Comparison of ENCODE assay signal across 33 cellular contexts in the genomic region with DNA sequence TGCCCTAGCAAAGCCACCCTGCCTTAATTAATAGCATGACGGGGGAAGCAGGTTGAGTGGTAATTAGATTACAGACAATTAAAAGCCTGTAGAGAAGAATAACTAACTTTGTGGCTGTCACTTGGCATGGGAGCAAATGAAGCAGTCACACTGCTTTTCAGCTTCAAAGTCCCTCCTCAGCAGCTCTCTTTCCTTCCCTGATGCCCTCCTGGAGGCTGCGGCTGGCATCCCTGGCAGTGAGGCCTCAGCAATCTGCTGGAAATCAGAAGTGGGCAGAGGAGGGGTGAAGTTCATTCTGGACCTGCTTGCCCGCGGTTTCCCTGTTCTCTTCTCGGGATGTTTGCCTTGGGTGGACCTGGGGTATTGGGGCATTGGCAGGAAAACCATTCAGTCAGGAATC. TPM values are rescaled to one million over a fixed set of nuclear protein-coding genes. Genes with fewer than 3 reads are reported as not detected.
"Had no signal": no experiment of that assay in that cellular context is flagged by ENCODE, and none has a peak within 500 bp of the region (broad histone marks: within the 10 kb centered on the region; RNA-seq: fewer than 3 reads in every experiment).

No MANE protein-coding gene starts in this region.

- H3K4me3 ChIP-seq: ascending aorta, cardiac muscle cell had no signal

- H3K9me3 ChIP-seq: ascending aorta had no signal

- H3K27me3 ChIP-seq: ascending aorta had no signal

- H3K36me3 ChIP-seq: ascending aorta, cardiac muscle cell, WERI-Rb-1 had no signal

- ATAC-seq: activated CD4-positive, alpha-beta T cell treated with anti-CD3 and anti-CD28 coated beads for 36 hours; activated CD4-positive, CD25-positive, alpha-beta regulatory T cell treated with anti-CD3 and anti-CD28 coated beads, Interleukin-2, amount 50 U/mL, for 24 hours; activated CD8-positive, alpha-beta memory T cell treated with anti-CD3 and anti-CD28 coated beads, Interleukin-2, amount 10 ng/mL, durations not matched to agents 7 days and 5 days; activated CD8-positive, alpha-beta T cell treated with anti-CD3 and anti-CD28 coated beads, Interleukin-2, amount 10 ng/mL, durations not matched to agents 7 days and 5 days; activated naive CD8-positive, alpha-beta T cell treated with anti-CD3 and anti-CD28 coated beads, Interleukin-2, amount 50 U/mL, for 24 hours; WTC11 had no signal

- H3K4me1 ChIP-seq: ascending aorta had no signal

- DNase-seq: activated CD4-positive, alpha-beta memory T cell treated with anti-CD3 and anti-CD28 coated beads, Interleukin-2, amount 10 ng/mL, durations not matched to agents 7 days and 5 days; activated CD4-positive, alpha-beta T cell treated with anti-CD3 and anti-CD28 coated beads for 1 hour; activated CD4-positive, alpha-beta T cell treated with anti-CD3 and anti-CD28 coated beads for 36 hours; activated CD4-positive, alpha-beta T cell treated with anti-CD3 and anti-CD28 coated beads for 48 hours; activated CD4-positive, alpha-beta T cell treated with anti-CD3 and anti-CD28 coated beads, Interleukin-2, amount 10 ng/mL, durations not matched to agents 7 days and 5 days; activated CD4-positive, alpha-beta T cell treated with anti-CD3 and anti-CD28 coated beads, Interleukin-2, amount 50 U/mL, for 48 hours; activated CD4-positive, CD25-positive, alpha-beta regulatory T cell; activated CD8-positive, alpha-beta memory T cell treated with anti-CD3 and anti-CD28 coated beads for 24 hours; activated CD8-positive, alpha-beta memory T cell treated with anti-CD3 and anti-CD28 coated beads, Interleukin-2, amount 10 ng/mL, durations not matched to agents 7 days and 5 days; activated CD8-positive, alpha-beta memory T cell treated with anti-CD3 and anti-CD28 coated beads, Interleukin-2, amount 50 U/mL, for 48 hours; activated CD8-positive, alpha-beta T cell treated with anti-CD3 and anti-CD28 coated beads, Interleukin-2, amount 10 ng/mL, durations not matched to agents 7 days and 5 days; activated effector memory CD4-positive, alpha-beta T cell treated with Interleukin-2 at 50 U/mL for 16 hours; activated gamma-delta T cell; activated naive CD4-positive, alpha-beta T cell treated with anti-CD3 and anti-CD28 coated beads, Interleukin-2, amount 10 ng/mL, durations not matched to agents 7 days and 5 days; activated naive CD4-positive, alpha-beta T cell treated with Interleukin-2 at 50 U/mL for 16 hours; activated naive CD8-positive, alpha-beta T cell treated with anti-CD3 and anti-CD28 coated beads, Interleukin-2, amount 10 ng/mL, durations not matched to agents 7 days and 5 days; activated naive CD8-positive, alpha-beta T cell treated with anti-CD3 and anti-CD28 coated beads, Interleukin-2, amount 50 U/mL, for 24 hours; activated T-cell treated with anti-CD3 and anti-CD28 coated beads, Interleukin-2, amount 50 U/mL, for 24 hours; activated T-cell treated with anti-CD3 and anti-CD28 coated beads, Interleukin-2, amount 50 U/mL, for 48 hours; amygdala; anterior cingulate cortex; T-helper 1 cell; T-helper 2 cell; T-helper 9 cell; WERI-Rb-1 had no signal

- H3K27ac ChIP-seq: ascending aorta, cardiac muscle cell, WERI-Rb-1 had no signal

RNA-seq across cellular contexts. Expression of a gene that starts 3.4 kb away (rescaled TPM):
- total RNA-seq: activated CD4-positive, alpha-beta memory T cell treated with anti-CD3 and anti-CD28 coated beads, Interleukin-2, amount 10 ng/mL, durations not matched to agents 7 days and 5 days; activated CD4-positive, alpha-beta T cell treated with anti-CD3 and anti-CD28 coated beads for 36 hours; activated CD4-positive, alpha-beta T cell treated with anti-CD3 and anti-CD28 coated beads, Interleukin-2, amount 10 ng/mL, durations not matched to agents 7 days and 5 days; activated CD8-positive, alpha-beta memory T cell treated with anti-CD3 and anti-CD28 coated beads, Interleukin-2, amount 10 ng/mL, durations not matched to agents 7 days and 5 days; activated CD8-positive, alpha-beta T cell treated with anti-CD3 and anti-CD28 coated beads, Interleukin-2, amount 10 ng/mL, durations not matched to agents 7 days and 5 days; activated naive CD8-positive, alpha-beta T cell treated with anti-CD3 and anti-CD28 coated beads, Interleukin-2, amount 10 ng/mL, durations not matched to agents 7 days and 5 days; activated T-helper 2 cell treated with anti-CD3 and anti-CD28 coated beads, Interferon-gamma antibody, Interleukin-2, Interleukin-4, amounts not matched to agents 10 μg/mL and 5 μg/mL and 100 μg/mL, durations not matched to agents 14 hours and 24 hours and 36 hours; ascending aorta; bronchial epithelial cell; cardiac muscle cell; cerebellum had no signal
- polyA plus RNA-seq: adipose tissue, cardiac muscle cell had no signal

RNA-seq across cellular contexts. Expression of a gene that starts 21.8 kb away (rescaled TPM):
- total RNA-seq: activated CD4-positive, alpha-beta memory T cell treated with anti-CD3 and anti-CD28 coated beads, Interleukin-2, amount 10 ng/mL, durations not matched to agents 7 days and 5 days; activated CD4-positive, alpha-beta T cell treated with anti-CD3 and anti-CD28 coated beads for 36 hours; activated CD4-positive, alpha-beta T cell treated with anti-CD3 and anti-CD28 coated beads, Interleukin-2, amount 10 ng/mL, durations not matched to agents 7 days and 5 days; activated CD8-positive, alpha-beta memory T cell treated with anti-CD3 and anti-CD28 coated beads, Interleukin-2, amount 10 ng/mL, durations not matched to agents 7 days and 5 days; activated CD8-positive, alpha-beta T cell treated with anti-CD3 and anti-CD28 coated beads, Interleukin-2, amount 10 ng/mL, durations not matched to agents 7 days and 5 days; activated naive CD8-positive, alpha-beta T cell treated with anti-CD3 and anti-CD28 coated beads, Interleukin-2, amount 10 ng/mL, durations not matched to agents 7 days and 5 days; activated T-helper 2 cell treated with anti-CD3 and anti-CD28 coated beads, Interferon-gamma antibody, Interleukin-2, Interleukin-4, amounts not matched to agents 10 μg/mL and 5 μg/mL and 100 μg/mL, durations not matched to agents 14 hours and 24 hours and 36 hours; bronchial epithelial cell; cardiac muscle cell had no signal
